In the genomic region with DNA sequence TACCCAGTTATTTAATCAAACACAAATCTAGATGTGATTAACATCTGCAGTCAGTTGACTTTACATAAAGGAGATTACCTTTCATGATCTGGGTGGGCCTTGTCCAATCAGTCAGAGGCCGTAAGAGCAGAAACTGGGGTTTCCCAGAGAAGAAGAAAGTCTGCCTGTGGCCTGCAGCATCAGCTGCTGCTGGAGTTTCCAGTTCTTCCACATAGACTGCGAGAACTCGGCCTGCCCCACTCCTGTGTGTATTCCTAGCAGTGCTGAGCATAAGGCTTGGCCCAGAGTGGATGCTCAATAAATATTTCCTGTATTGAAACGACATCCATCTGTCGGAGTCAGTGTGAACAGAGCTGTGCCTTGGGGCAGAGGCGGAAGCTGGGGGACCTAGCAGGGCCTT, we compare ENCODE assay signal across 32 cellular contexts.
"Had no signal": no experiment of that assay in that cellular context is flagged by ENCODE, and none has a peak within 500 bp of the region (broad histone marks: within the 10 kb centered on the region; RNA-seq: fewer than 3 reads in every experiment).

No MANE protein-coding gene starts in this region.

- DNase-seq: activated CD4-positive, alpha-beta memory T cell treated with anti-CD3 and anti-CD28 coated beads, Interleukin-2, amount 10 ng/mL, durations not matched to agents 7 days and 5 days; activated CD4-positive, alpha-beta T cell treated with anti-CD3 and anti-CD28 coated beads for 36 hours; activated CD4-positive, alpha-beta T cell treated with anti-CD3 and anti-CD28 coated beads, Interleukin-2, amount 50 U/mL, for 1 hour; activated CD4-positive, CD25-positive, alpha-beta regulatory T cell; activated gamma-delta T cell; activated naive CD4-positive, alpha-beta T cell treated with anti-CD3 and anti-CD28 coated beads for 36 hours; activated T-cell treated with anti-CD3 and anti-CD28 coated beads for 4 hours; activated T-cell treated with anti-CD3 and anti-CD28 coated beads, Interleukin-2, amount 50 U/mL, for 48 hours; amygdala; caudate nucleus; MG63; MV-4-11; NCI-H1092 treated with DMSO at 0.1 percent for 48 hours; NCI-H1417 treated with DMSO at 0.1 percent for 48 hours; NCI-H1694; NCI-H2029; NCI-H2107; NCI-H2171 treated with DMSO at 0.1 percent for 48 hours; NCI-H226; NCI-H526; NK-92 treated with Interleukin-12 subunit alpha and Interleukin-12 subunit beta, amount 100 ng/mL, for 24 hours; OCI-M1; RPMI8226; T-cell; T-helper 2 cell; T1000 had no signal

- ATAC-seq: activated CD4-positive, alpha-beta T cell treated with anti-CD3 and anti-CD28 coated beads for 36 hours; activated T-helper 17 cell treated with anti-CD3 and anti-CD28 coated beads, Interleukin-2, amount 50 U/mL, for 72 hours; Panc1; Right ventricle myocardium inferior; T-cell had no signal

- H3K27ac ChIP-seq: KMS-11, SK-N-MC, VCaP had no signal

- H3K4me3 ChIP-seq: MG63, SK-N-MC had no signal

- H3K9ac ChIP-seq: KMS-11 had no signal

- H3K36me3 ChIP-seq: MG63 had no signal

- H3K4me2 ChIP-seq: KMS-11 had no signal
